In the genomic region with DNA sequence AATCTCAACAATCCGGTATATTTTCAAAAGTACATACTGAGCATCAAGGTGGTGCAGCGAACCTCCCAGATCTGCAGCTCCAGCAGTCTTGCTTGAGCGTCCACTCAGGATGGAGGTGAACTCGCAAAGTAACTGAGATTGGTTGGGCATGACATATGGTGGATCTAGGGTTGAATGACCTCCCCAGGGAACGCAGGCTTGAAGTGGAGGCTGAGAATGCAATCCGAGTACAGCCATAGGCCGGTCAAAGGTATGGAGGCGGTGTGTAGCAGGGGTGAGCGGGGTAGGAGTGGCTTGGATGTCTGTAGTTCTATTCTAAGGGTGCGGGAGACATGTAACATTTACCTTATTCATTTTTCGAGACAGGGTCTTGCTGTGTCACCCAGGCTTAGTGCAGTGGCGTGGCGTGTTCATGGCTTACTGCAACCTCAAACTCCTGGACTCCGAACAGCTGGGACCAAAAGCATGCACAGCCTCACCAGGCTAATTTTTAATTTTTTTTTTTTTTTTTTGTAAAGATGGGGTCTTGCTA, we compare ENCODE assay signal across 7 cellular contexts. TPM values are rescaled to one million over a fixed set of nuclear protein-coding genes. Genes with fewer than 3 reads are reported as not detected.
DNase-seq lines count a peak whose midpoint lies in the region; ATAC-seq and TF ChIP-seq lines count a peak whose summit lies in the region.

No MANE protein-coding gene starts in this region.

- H3K9me2 ChIP-seq in GM23338 (ENCODE audit: insufficient read depth) = no peaks in the 10 kb centered on the region

- H3K36me3 ChIP-seq in GM23338 (ENCODE audit: insufficient read depth) (peaks cover 7% of the 10 kb centered on the region), mucosa of descending colon (ENCODE audit: low read depth) (no peaks in the 10 kb centered on the region), vagina (peaks cover 0 to 35% of the 10 kb centered on the region in 2 donors)

- H3K9me3 ChIP-seq in mucosa of descending colon (no peaks in the 10 kb centered on the region), vagina (no peaks in the 10 kb centered on the region)

- peak overlapping the region; percentile 93 for H3K27ac ChIP-seq in GM23338 (ENCODE audit: low read depth)
- peak overlapping the region; percentile 81 for H3K27ac ChIP-seq in vagina

- peaks cover 56% of the 10 kb centered on the region for H3K36me3 Mint-ChIP-seq in GM23338 (ENCODE audit: low read depth)

- H3K4me1 Mint-ChIP-seq in GM23338 = peaks cover 17% of the 10 kb centered on the region

- peaks cover 11% of the 10 kb centered on the region; the same call in 1 of the 2 replicates for H3F3A ChIP-seq in GM23338 (replicated peaks; ENCODE audit: low read depth)

- H3K79me2 ChIP-seq in GM23338 (replicated peaks; ENCODE audit: insufficient read depth) = peaks cover 28% of the 10 kb centered on the region

- DNase-seq in GM03348 (ENCODE audit: low spot score) (peak; percentile 81), GM23338 (ENCODE audit: low spot score) (peak; percentile 60), NB4 (ENCODE audit: low read depth) (peak; percentile 70), T-helper 9 cell (peak; percentile 5), epithelial cell of esophagus (ENCODE audit: low read depth) (peak; percentile 60), mucosa of descending colon (peak in 2 of 3 donors; percentile 53 to 57), vagina (ENCODE audit: extremely low spot score in 2 of 2) (no peak)

- peak overlapping the region; percentile 91 for H3K4me3 Mint-ChIP-seq in GM23338

- peaks cover 10% of the 10 kb centered on the region for H3K27me3 Mint-ChIP-seq in GM23338 (ENCODE audit: insufficient read depth, low read depth, poor library complexity)

- peak overlapping the region; percentile 91 for H3K4me2 ChIP-seq in GM23338

- peaks cover 8% of the 10 kb centered on the region for H3K27me3 ChIP-seq in GM23338 (ENCODE audit: insufficient read depth)
- H3K27me3 ChIP-seq in vagina = no peaks in the 10 kb centered on the region

- H3K27ac Mint-ChIP-seq in GM23338 = peak overlapping the region; percentile 85

- intact Hi-C loops in mucosa of descending colon (cut with DNase I, micrococcal nuclease) (no loop called here), vagina (cut with DNase I) (no loop called here)

- H4K20me1 ChIP-seq in GM23338 (replicated peaks; ENCODE audit: insufficient read depth) = peaks cover 37% of the 10 kb centered on the region

- TF ChIP-seq CTCF in GM23338 (conservative IDR thresholded peaks at IDR 0.05; ENCODE audit: low read depth in 2 of 2) (no peak), NB4 (IDR thresholded peaks at IDR 0.05; ENCODE audit: low read depth, low read length) (no peak), epithelial cell of esophagus (IDR thresholded peaks at IDR 0.05; ENCODE audit: insufficient read depth, low read depth, low read length, missing control alignments) (no peak), mucosa of descending colon (IDR thresholded peaks at IDR 0.05) (no peak), vagina (IDR thresholded peaks at IDR 0.05) (no peak)

- peaks cover 12% of the 10 kb centered on the region; the same call in 1 of the 2 replicates for H3K4me1 ChIP-seq in GM23338 (ENCODE audit: insufficient read depth)
- peaks cover 19% of the 10 kb centered on the region for H3K4me1 ChIP-seq in mucosa of descending colon (ENCODE audit: low read depth)
- peaks cover 28% of the 10 kb centered on the region for H3K4me1 ChIP-seq in vagina

- H2AFZ ChIP-seq in GM23338 = peak overlapping the region; percentile 93

- H3K4me3 ChIP-seq in GM23338 (peak overlapping the region; percentile 77), NB4 (ENCODE audit: low read depth, low read length) (peak overlapping the region; percentile 88), epithelial cell of esophagus (ENCODE audit: low read length) (peak overlapping the region; percentile 93), mucosa of descending colon (peak overlapping the region; percentile 93), vagina (peak overlapping the region; percentile 70 to 88)

- ATAC-seq in GM23338 (peak; percentile 50), mucosa of descending colon (peak; percentile 60)

- TF ChIP-seq POLR2A in NB4 (IDR thresholded peaks at IDR 0.05; ENCODE audit: extremely low read depth, insufficient read length) = no peak
- no peak for TF ChIP-seq POLR2A in vagina (IDR thresholded peaks at IDR 0.05)

- no peaks in the 10 kb centered on the region; the same call in 2 of the 3 replicates for H3K9me3 Mint-ChIP-seq in GM23338

TF ChIP-seq in GM23338, 12 proteins besides CTCF, POLR2A, EP300 and RAD21 (continues in another document):
- TF ChIP-seq POLR2AphosphoS5 (IDR thresholded peaks at IDR 0.05; ENCODE audit: low read depth) (no peak; the same call in 1 of the 2 replicates), NANOG (IDR thresholded peaks at IDR 0.05; ENCODE audit: borderline replicate concordance) (no peak)
- TF ChIP-seq, protein P1, sequence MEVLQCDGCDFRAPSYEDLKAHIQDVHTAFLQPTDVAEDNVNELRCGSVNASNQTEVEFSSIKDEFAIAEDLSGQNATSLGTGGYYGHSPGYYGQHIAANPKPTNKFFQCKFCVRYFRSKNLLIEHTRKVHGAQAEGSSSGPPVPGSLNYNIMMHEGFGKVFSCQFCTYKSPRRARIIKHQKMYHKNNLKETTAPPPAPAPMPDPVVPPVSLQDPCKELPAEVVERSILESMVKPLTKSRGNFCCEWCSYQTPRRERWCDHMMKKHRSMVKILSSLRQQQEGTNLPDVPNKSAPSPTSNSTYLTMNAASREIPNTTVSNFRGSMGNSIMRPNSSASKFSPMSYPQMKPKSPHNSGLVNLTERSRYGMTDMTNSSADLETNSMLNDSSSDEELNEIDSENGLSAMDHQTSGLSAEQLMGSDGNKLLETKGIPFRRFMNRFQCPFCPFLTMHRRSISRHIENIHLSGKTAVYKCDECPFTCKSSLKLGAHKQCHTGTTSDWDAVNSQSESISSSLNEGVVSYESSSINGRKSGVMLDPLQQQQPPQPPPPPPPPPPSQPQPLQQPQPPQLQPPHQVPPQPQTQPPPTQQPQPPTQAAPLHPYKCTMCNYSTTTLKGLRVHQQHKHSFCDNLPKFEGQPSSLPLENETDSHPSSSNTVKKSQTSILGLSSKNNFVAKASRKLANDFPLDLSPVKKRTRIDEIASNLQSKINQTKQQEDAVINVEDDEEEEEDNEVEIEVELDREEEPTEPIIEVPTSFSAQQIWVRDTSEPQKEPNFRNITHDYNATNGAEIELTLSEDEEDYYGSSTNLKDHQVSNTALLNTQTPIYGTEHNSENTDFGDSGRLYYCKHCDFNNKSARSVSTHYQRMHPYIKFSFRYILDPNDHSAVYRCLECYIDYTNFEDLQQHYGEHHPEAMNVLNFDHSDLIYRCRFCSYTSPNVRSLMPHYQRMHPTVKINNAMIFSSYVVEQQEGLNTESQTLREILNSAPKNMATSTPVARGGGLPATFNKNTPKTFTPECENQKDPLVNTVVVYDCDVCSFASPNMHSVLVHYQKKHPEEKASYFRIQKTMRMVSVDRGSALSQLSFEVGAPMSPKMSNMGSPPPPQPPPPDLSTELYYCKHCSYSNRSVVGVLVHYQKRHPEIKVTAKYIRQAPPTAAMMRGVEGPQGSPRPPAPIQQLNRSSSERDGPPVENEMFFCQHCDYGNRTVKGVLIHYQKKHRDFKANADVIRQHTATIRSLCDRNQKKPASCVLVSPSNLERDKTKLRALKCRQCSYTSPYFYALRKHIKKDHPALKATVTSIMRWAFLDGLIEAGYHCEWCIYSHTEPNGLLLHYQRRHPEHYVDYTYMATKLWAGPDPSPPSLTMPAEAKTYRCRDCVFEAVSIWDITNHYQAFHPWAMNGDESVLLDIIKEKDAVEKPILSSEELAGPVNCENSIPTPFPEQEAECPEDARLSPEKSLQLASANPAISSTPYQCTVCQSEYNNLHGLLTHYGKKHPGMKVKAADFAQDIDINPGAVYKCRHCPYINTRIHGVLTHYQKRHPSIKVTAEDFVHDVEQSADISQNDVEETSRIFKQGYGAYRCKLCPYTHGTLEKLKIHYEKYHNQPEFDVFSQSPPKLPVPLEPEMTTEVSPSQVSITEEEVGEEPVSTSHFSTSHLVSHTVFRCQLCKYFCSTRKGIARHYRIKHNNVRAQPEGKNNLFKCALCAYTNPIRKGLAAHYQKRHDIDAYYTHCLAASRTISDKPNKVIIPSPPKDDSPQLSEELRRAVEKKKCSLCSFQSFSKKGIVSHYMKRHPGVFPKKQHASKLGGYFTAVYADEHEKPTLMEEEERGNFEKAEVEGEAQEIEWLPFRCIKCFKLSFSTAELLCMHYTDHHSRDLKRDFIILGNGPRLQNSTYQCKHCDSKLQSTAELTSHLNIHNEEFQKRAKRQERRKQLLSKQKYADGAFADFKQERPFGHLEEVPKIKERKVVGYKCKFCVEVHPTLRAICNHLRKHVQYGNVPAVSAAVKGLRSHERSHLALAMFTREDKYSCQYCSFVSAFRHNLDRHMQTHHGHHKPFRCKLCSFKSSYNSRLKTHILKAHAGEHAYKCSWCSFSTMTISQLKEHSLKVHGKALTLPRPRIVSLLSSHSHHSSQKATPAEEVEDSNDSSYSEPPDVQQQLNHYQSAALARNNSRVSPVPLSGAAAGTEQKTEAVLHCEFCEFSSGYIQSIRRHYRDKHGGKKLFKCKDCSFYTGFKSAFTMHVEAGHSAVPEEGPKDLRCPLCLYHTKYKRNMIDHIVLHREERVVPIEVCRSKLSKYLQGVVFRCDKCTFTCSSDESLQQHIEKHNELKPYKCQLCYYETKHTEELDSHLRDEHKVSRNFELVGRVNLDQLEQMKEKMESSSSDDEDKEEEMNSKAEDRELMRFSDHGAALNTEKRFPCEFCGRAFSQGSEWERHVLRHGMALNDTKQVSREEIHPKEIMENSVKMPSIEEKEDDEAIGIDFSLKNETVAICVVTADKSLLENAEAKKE (CRISPR knock-in tag; IDR thresholded peaks at IDR 0.05) = no peak

RNA-seq across cellular contexts. Expression of a gene that starts 0.6 kb away (rescaled TPM):
- total RNA-seq in GM23338 (2014; rRNA removed; shearing (Covaris generic)) = 24.5 and 40.2 TPM in 2 replicates
- 37.4 and 38.3 TPM in 2 replicates for polyA plus RNA-seq in GM23338 (2016; fragmentation: Nextera tagmentation; extraction: Ambion mirVana)
- total RNA-seq in mucosa of descending colon = 10 to 100 TPM; 21.9 to 60.4 (median 28.0) TPM
- 46.9 TPM for total RNA-seq in vagina

RNA-seq across cellular contexts. Expression of a gene that starts 15.8 kb away (rescaled TPM):
- 15.2 and 15.5 TPM in 2 replicates for total RNA-seq in GM23338 (2014; rRNA removed; shearing (Covaris generic))
- polyA plus RNA-seq in GM23338 (2016; fragmentation: Nextera tagmentation; extraction: Ambion mirVana) = 53.5 and 56.1 TPM in 2 replicates
- 10 to 100 TPM; 15.2 to 21.7 (median 19.0) TPM for total RNA-seq in mucosa of descending colon
- total RNA-seq in vagina = 23.3 TPM

RNA-seq across cellular contexts. Expression of a gene that starts 16.6 kb away (rescaled TPM):
- 55.5 and 58.3 TPM in 2 replicates for total RNA-seq in GM23338 (2014; rRNA removed; shearing (Covaris generic))
- polyA plus RNA-seq in GM23338 (2016; fragmentation: Nextera tagmentation; extraction: Ambion mirVana) = 9.4 and 10.0 TPM in 2 replicates
- total RNA-seq in mucosa of descending colon = 10 to 100 TPM; 24.0 to 35.0 (median 27.4) TPM
- total RNA-seq in vagina = 13.5 TPM

RNA-seq across cellular contexts. Expression of a gene that starts 30.9 kb away (rescaled TPM):
- 53.5 and 54.1 TPM in 2 replicates for total RNA-seq in GM23338 (2014; rRNA removed; shearing (Covaris generic))
- 80.3 and 93.8 TPM in 2 replicates for polyA plus RNA-seq in GM23338 (2016; fragmentation: Nextera tagmentation; extraction: Ambion mirVana)
- total RNA-seq in mucosa of descending colon = 10 to 100 TPM; 48.5 to 71.0 (median 49.9) TPM
- 66.8 TPM for total RNA-seq in vagina

RNA-seq across cellular contexts. Expression of a gene that starts 31.6 kb away (rescaled TPM):
- total RNA-seq in GM23338 (2014; rRNA removed; shearing (Covaris generic)) = 23.8 and 29.0 TPM in 2 replicates
- polyA plus RNA-seq in GM23338 (2016; fragmentation: Nextera tagmentation; extraction: Ambion mirVana) = 30.3 and 30.4 TPM in 2 replicates
- total RNA-seq in mucosa of descending colon (10 to 100 TPM in 1 of 3 donors, 1 to 10 TPM in 2; 2.2 to 13.9 (median 2.8) TPM), vagina (0.74 TPM)

Comparison
In these comparisons a context has a peak if more than half of its experiments do, and no peak if none do; other contexts are left out.
1. DNase-seq: peak in GM03348 (single experiment), GM23338 (single experiment), NB4 (single experiment), T-helper 9 cell (single experiment), epithelial cell of esophagus (single experiment) and mucosa of descending colon (2 of 3); none in vagina (0 of 2).
2. Peak in every context shown above with its lines, with median percentiles within 50 percentile points of each other: H3K4me3 ChIP-seq.